ENCODE assay signal across 15 cellular contexts in the genomic region with DNA sequence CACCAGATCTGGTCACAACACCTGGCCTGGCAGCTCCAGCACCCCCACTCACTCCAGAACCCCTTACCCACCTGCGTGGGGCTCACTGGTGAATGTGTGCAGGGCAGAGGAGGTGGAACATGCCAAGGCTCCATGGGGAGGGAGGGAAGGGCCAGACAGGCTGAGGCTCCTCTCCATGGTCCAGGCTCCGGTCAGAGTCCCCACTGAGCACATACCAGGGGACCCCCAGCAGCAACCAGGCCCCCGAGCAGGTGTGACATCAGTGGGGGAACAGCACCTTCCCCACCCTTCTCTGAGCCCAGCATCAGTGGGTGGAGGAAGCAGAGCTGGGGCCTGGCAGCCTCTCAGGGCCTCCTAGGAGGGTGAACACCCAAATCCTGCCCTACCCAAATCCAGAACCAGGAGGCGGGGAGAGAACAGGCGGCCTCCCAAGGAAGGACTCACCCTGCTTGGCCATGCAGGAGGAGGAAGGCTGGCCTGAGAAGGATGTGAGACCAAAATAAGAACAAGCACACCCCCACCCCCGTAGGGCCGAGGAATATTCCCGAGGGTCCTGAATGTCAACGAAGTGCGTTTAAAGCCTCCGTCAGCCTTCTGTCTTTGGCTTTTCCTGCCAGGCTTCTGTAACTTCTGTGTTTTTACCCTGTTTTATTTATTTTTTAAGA. TPM values are rescaled to one million over a fixed set of nuclear protein-coding genes. Genes with fewer than 3 reads are reported as not detected.
"Had no signal": no experiment of that assay in that cellular context is flagged by ENCODE, and none has a peak within 500 bp of the region (broad histone marks: within the 10 kb centered on the region; RNA-seq: fewer than 3 reads in every experiment).

No MANE protein-coding gene starts in this region.

- H3K36me3 ChIP-seq: breast epithelium, right lobe of liver had no signal

- H3K36me3 Mint-ChIP-seq: activated CD4-positive, alpha-beta memory T cell treated with anti-CD3 and anti-CD28 coated beads for 36 hours; activated naive CD8-positive, alpha-beta T cell treated with anti-CD3 and anti-CD28 coated beads, Interleukin-2, amount 10 ng/mL, durations not matched to agents 7 days and 5 days; mesothelial cell of epicardium had no signal

- H3K27me3 ChIP-seq: breast epithelium, right lobe of liver had no signal

- H3K4me1 ChIP-seq: breast epithelium, psoas muscle had no signal

- H3K27ac Mint-ChIP-seq: activated CD4-positive, alpha-beta memory T cell treated with anti-CD3 and anti-CD28 coated beads for 36 hours; activated naive CD8-positive, alpha-beta T cell treated with anti-CD3 and anti-CD28 coated beads, Interleukin-2, amount 10 ng/mL, durations not matched to agents 7 days and 5 days; mesothelial cell of epicardium had no signal

- H3K27ac ChIP-seq: psoas muscle had no signal

- H3K27me3 Mint-ChIP-seq: activated CD4-positive, alpha-beta memory T cell treated with anti-CD3 and anti-CD28 coated beads for 36 hours had no signal

- H3K4me3 ChIP-seq: breast epithelium, psoas muscle, right lobe of liver had no signal

- H3K4me1 Mint-ChIP-seq: activated naive CD8-positive, alpha-beta T cell treated with anti-CD3 and anti-CD28 coated beads, Interleukin-2, amount 10 ng/mL, durations not matched to agents 7 days and 5 days; mesothelial cell of epicardium had no signal

- H3K9me3 ChIP-seq: breast epithelium, psoas muscle, right lobe of liver had no signal

- ATAC-seq: psoas muscle had no signal

- H3K9me3 Mint-ChIP-seq: activated CD4-positive, alpha-beta memory T cell treated with anti-CD3 and anti-CD28 coated beads for 36 hours; activated naive CD8-positive, alpha-beta T cell treated with anti-CD3 and anti-CD28 coated beads, Interleukin-2, amount 10 ng/mL, durations not matched to agents 7 days and 5 days; mesothelial cell of epicardium had no signal

- H3K4me3 Mint-ChIP-seq: activated CD4-positive, alpha-beta memory T cell treated with anti-CD3 and anti-CD28 coated beads for 36 hours; activated naive CD8-positive, alpha-beta T cell treated with anti-CD3 and anti-CD28 coated beads, Interleukin-2, amount 10 ng/mL, durations not matched to agents 7 days and 5 days; mesothelial cell of epicardium had no signal

- DNase-seq: activated CD4-positive, alpha-beta memory T cell treated with anti-CD3 and anti-CD28 coated beads for 36 hours; activated gamma-delta T cell treated with Interleukin-2 at 50 U/mL for 16 hours; activated naive CD8-positive, alpha-beta T cell treated with anti-CD3 and anti-CD28 coated beads, Interleukin-2, amount 10 ng/mL, durations not matched to agents 7 days and 5 days; activated T-cell treated with anti-CD3 and anti-CD28 coated beads, Interleukin-2, amount 50 U/mL, for 48 hours; right lobe of liver; stimulated activated CD4-positive, alpha-beta T cell treated with anti-CD3 and anti-CD28 coated beads, Interleukin-2, amount 100 ng/mL, for 24 hours; stimulated activated naive CD4-positive, alpha-beta T cell; T-helper 9 cell had no signal

RNA-seq across cellular contexts. Expression of a gene that starts 1.1 kb away (rescaled TPM):
- total RNA-seq: activated CD4-positive, alpha-beta memory T cell treated with anti-CD3 and anti-CD28 coated beads for 36 hours; activated naive CD8-positive, alpha-beta T cell treated with anti-CD3 and anti-CD28 coated beads, Interleukin-2, amount 10 ng/mL, durations not matched to agents 7 days and 5 days; aorta; fibroblast of lung; frontal cortex; lower leg skin; mesothelial cell of epicardium; psoas muscle had no signal

RNA-seq across cellular contexts. Expression of a gene that starts 58.3 kb away (rescaled TPM):
- total RNA-seq: fibroblast of lung had no signal
